ENCODE assay signal across 11 cellular contexts in the genomic region with DNA sequence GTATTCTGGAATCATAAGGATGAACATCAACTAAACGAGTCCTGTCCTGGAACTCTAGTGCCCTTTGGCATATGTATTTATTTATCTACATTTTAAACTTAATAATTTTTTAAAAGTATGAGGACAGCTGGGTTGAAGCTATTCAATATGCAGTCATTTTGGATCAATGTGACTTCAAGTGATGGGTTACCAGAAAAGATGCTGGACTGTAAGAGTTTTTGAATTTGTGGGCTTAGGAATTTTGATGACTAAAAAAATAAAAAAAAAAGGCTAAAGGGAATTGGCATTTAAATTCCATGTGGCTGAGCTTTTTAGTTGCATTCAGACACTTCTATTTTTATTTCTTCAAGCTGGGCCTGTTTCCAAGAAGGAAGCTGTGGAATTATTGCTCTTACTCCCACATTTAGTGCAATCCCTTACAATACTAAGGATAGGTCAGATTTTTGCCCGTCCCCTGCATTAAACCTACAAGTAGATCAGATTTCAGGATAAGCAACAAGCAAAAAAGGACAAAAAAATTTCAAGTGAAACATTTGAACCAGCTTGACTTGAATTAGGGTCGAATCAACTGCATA.
DNase-seq lines count a peak whose midpoint lies in the region; ATAC-seq and TF ChIP-seq lines count a peak whose summit lies in the region.
"Had no signal": no experiment of that assay in that cellular context is flagged by ENCODE, and none has a peak within 500 bp of the region (broad histone marks: within the 10 kb centered on the region; RNA-seq: fewer than 3 reads in every experiment).

No MANE protein-coding gene starts in this region.

- ATAC-seq in left ventricle myocardium superior (peak; percentile 68), sciatic nerve (peak; percentile 52), HG02884 (IDR thresholded peaks at IDR 0.05; ENCODE audit: unreplicated experiment) (no peak)
- ATAC-seq in CD4-positive, alpha-beta T cell (ENCODE audit: poor library complexity), result no peak
- ATAC-seq: activated CD4-positive, alpha-beta T cell treated with anti-CD3 and anti-CD28 coated beads for 36 hours had no signal

- DNase-seq in EL, result peak; percentile 96
- DNase-seq in amniotic epithelial cell (ENCODE audit: low read depth), result peak; percentile 93
- no peak for DNase-seq in left ventricle myocardium superior
- no peak for DNase-seq in sciatic nerve (ENCODE audit: low spot score)
- no peak for DNase-seq in NCI-H1930 (lab: John Stamatoyannopoulos, UW)
- no peak for DNase-seq in CD4-positive, alpha-beta T cell
- DNase-seq in HuH-7.5 (ENCODE audit: low spot score), result no peak
- DNase-seq: activated CD4-positive, alpha-beta T cell treated with anti-CD3 and anti-CD28 coated beads for 36 hours; NCI-H1048; stimulated activated CD4-positive, alpha-beta T cell treated with anti-CD3 and anti-CD28 coated beads, Interleukin-15, amount 100 ng/mL, for 24 hours had no signal

- no peaks in the 10 kb centered on the region for H3K9me3 Mint-ChIP-seq in CD4-positive, alpha-beta T cell

- H3K4me3 Mint-ChIP-seq in CD4-positive, alpha-beta T cell, result no peak overlapping the region
- H3K4me3 Mint-ChIP-seq: activated CD4-positive, alpha-beta T cell treated with anti-CD3 and anti-CD28 coated beads for 36 hours had no signal

- no peaks in the 10 kb centered on the region for H3K9me3 ChIP-seq in CD4-positive, alpha-beta T cell (ENCODE audit: control insufficient read depth, low read length)

- CTCF ChIA-PET in CD4-positive, alpha-beta T cell (lab: Charles Lee), result no interaction called here

- no peak for TF ChIP-seq CTCF in CD4-positive, alpha-beta T cell (IDR thresholded peaks at IDR 0.05)

- peaks cover 3% of the 10 kb centered on the region for H3K27me3 ChIP-seq in CD4-positive, alpha-beta T cell (ENCODE audit: control insufficient read depth, insufficient read depth, low read length)

- intact Hi-C loops in left ventricle myocardium superior (cut with micrococcal nuclease) (loop anchor here (10.0 kb wide), 1 partner anchor 704 kb away; a partner anchor contains a TSS), sciatic nerve (cut with DNase I) (no loop called here)
- intact Hi-C loops in CD4-positive, alpha-beta T cell (cut with DNase I, micrococcal nuclease), result no loop called here

- H3K36me3 Mint-ChIP-seq in CD4-positive, alpha-beta T cell (ENCODE audit: low read depth), result no peaks in the 10 kb centered on the region

- POLR2A ChIA-PET in CD4-positive, alpha-beta T cell (lab: Charles Lee), result no interaction called here

- H3K27ac ChIP-seq in CD4-positive, alpha-beta T cell (ENCODE audit: low read depth, low read length), result no peak overlapping the region

- H3K4me1 Mint-ChIP-seq in CD4-positive, alpha-beta T cell (ENCODE audit: low read depth), result no peaks in the 10 kb centered on the region
- H3K4me1 Mint-ChIP-seq: activated CD4-positive, alpha-beta T cell treated with anti-CD3 and anti-CD28 coated beads for 36 hours had no signal

- peaks cover 11% of the 10 kb centered on the region for H3K27me3 Mint-ChIP-seq in CD4-positive, alpha-beta T cell

- H3K27ac Mint-ChIP-seq in CD4-positive, alpha-beta T cell, result no peak overlapping the region
- H3K27ac Mint-ChIP-seq: activated CD4-positive, alpha-beta T cell treated with anti-CD3 and anti-CD28 coated beads for 36 hours had no signal

Comparison
In these comparisons a context has a peak if more than half of its experiments do, and no peak if none do; other contexts are left out.
1. DNase-seq: peak in EL (single experiment) and amniotic epithelial cell (single experiment); none in left ventricle myocardium superior (single experiment), sciatic nerve (single experiment), NCI-H1930 (0 of 2), CD4-positive, alpha-beta T cell (0 of 10) and HuH-7.5 (single experiment).
2. ATAC-seq: peak in left ventricle myocardium superior (single experiment) and sciatic nerve (single experiment); none in HG02884 (single experiment) and CD4-positive, alpha-beta T cell (single experiment).